In genomic region chr19:14452303-14452702, GRCh38 we compare ENCODE assay signal across 3 cellular contexts.
TF ChIP-seq lines count a peak whose summit lies in the region.

No MANE protein-coding gene starts in this region.

TF ChIP-seq in HEK293, 187 proteins besides CTCF, POLR2A, EP300 and RAD21:
- TF ChIP-seq ZNF121 (tag by site-specific recombination; IDR thresholded peaks at IDR 0.05), result peak; percentile 86
TF ChIP-seq in HEK293: peak in this region for 1; not testable (repeated sequence) for 186.

TF ChIP-seq in WTC11, 78 proteins besides CTCF, POLR2A, EP300 and RAD21:
- 0 out of 2 replicates have a peak, but pooled peaks have one; percentile 3 for TF ChIP-seq ZNF121 (CRISPR knock-in tag; IDR thresholded peaks at IDR 0.05)

TF ChIP-seq in K562, 482 proteins besides CTCF, POLR2A, EP300 and RAD21:
- TF ChIP-seq ZNF121 (CRISPR knock-in tag; conservative IDR thresholded peaks at IDR 0.05), result peak; percentile 71
TF ChIP-seq in K562: peak in this region for 1; not testable (repeated sequence) for 481.
